ENCODE assay signal across 8 cellular contexts in genomic region chr15:55168350-55168974, GRCh38. TPM values are rescaled to one million over a fixed set of nuclear protein-coding genes. Genes with fewer than 3 reads are reported as not detected.
DNase-seq lines count a peak whose midpoint lies in the region; ATAC-seq lines count a peak whose summit lies in the region.

No MANE protein-coding gene starts in this region.

- ATAC-seq in GM19372 (IDR thresholded peaks at IDR 0.05; ENCODE audit: low read depth, unreplicated experiment) (peak; percentile 87), HG03442 (IDR thresholded peaks at IDR 0.05; ENCODE audit: unreplicated experiment) (peak; percentile 94)
- ATAC-seq in stimulated activated naive B cell treated with anti-CD40 and anti-IgM and Interleukin-4, amounts not matched to agents 10 μg/mL and 1 μg/mL and 100 μg/mL, for 72 hours (replicated peaks): peak; percentile 76 to 86

- H3K4me3 ChIP-seq in effector memory CD4-positive, alpha-beta T cell (ENCODE audit: insufficient read depth, low read depth, low read length, poor library complexity, severe bottlenecking): no peak overlapping the region

- H3K27ac ChIP-seq in effector memory CD4-positive, alpha-beta T cell (ENCODE audit: insufficient read depth, low read length, poor library complexity, severe bottlenecking): no peak overlapping the region

- peaks cover 2% of the 10 kb centered on the region for H3K4me1 Mint-ChIP-seq in activated CD4-positive, alpha-beta T cell treated with anti-CD3 and anti-CD28 coated beads, Interleukin-2, amount 10 ng/mL, durations not matched to agents 7 days and 5 days
- H3K4me1 Mint-ChIP-seq in stimulated activated naive B cell treated with anti-CD40 and anti-IgM and Interleukin-4, amounts not matched to agents 10 μg/mL and 1 μg/mL and 100 μg/mL, for 72 hours: peaks cover 0 to 2% of the 10 kb centered on the region in 2 donors

- H3K4me3 Mint-ChIP-seq in activated CD4-positive, alpha-beta T cell treated with anti-CD3 and anti-CD28 coated beads, Interleukin-2, amount 10 ng/mL, durations not matched to agents 7 days and 5 days: no peak overlapping the region
- H3K4me3 Mint-ChIP-seq in stimulated activated naive B cell treated with anti-CD40 and anti-IgM and Interleukin-4, amounts not matched to agents 10 μg/mL and 1 μg/mL and 100 μg/mL, for 72 hours: no peak overlapping the region

- no peaks in the 10 kb centered on the region for H3K36me3 ChIP-seq in effector memory CD4-positive, alpha-beta T cell (ENCODE audit: control insufficient read depth, insufficient read depth, low read length)

- no peaks in the 10 kb centered on the region for H3K27me3 ChIP-seq in effector memory CD4-positive, alpha-beta T cell (replicated peaks; ENCODE audit: control insufficient read depth, insufficient read depth, low read length, poor library complexity, severe bottlenecking)

- DNase-seq in CMK (ENCODE audit: low read depth) (peak; percentile 25), NCI-H69 (lab: John Stamatoyannopoulos, UW) (peak; percentile 83), middle frontal gyrus (ENCODE audit: extremely low spot score, low spot score) (peak; percentile 27)
- peak; percentile 55 for DNase-seq in activated CD4-positive, alpha-beta T cell treated with anti-CD3 and anti-CD28 coated beads, Interleukin-2, amount 10 ng/mL, durations not matched to agents 7 days and 5 days
- DNase-seq in effector memory CD4-positive, alpha-beta T cell: peak in 2 of 3 donors; percentile 2 to 15
- peak; percentile 18 for DNase-seq in stimulated activated naive B cell treated with anti-CD40 and anti-IgM and Interleukin-4, amounts not matched to agents 10 μg/mL and 1 μg/mL and 100 μg/mL, for 72 hours

- no peaks in the 10 kb centered on the region for H3K36me3 Mint-ChIP-seq in activated CD4-positive, alpha-beta T cell treated with anti-CD3 and anti-CD28 coated beads, Interleukin-2, amount 10 ng/mL, durations not matched to agents 7 days and 5 days (ENCODE audit: low read depth)
- H3K36me3 Mint-ChIP-seq in stimulated activated naive B cell treated with anti-CD40 and anti-IgM and Interleukin-4, amounts not matched to agents 10 μg/mL and 1 μg/mL and 100 μg/mL, for 72 hours: peaks cover 3 to 7% of the 10 kb centered on the region in 2 donors

- CTCF ChIA-PET in activated CD4-positive, alpha-beta T cell treated with anti-CD3 and anti-CD28 coated beads, Interleukin-2, amount 10 ng/mL, durations not matched to agents 7 days and 5 days (lab: Charles Lee): no interaction called here

- no peaks in the 10 kb centered on the region for H3K4me1 ChIP-seq in effector memory CD4-positive, alpha-beta T cell (ENCODE audit: control insufficient read depth, insufficient read depth, low read length, poor library complexity, severe bottlenecking)

- POLR2A ChIA-PET in activated CD4-positive, alpha-beta T cell treated with anti-CD3 and anti-CD28 coated beads, Interleukin-2, amount 10 ng/mL, durations not matched to agents 7 days and 5 days (lab: Charles Lee): no interaction called here

- H3K27ac Mint-ChIP-seq in activated CD4-positive, alpha-beta T cell treated with anti-CD3 and anti-CD28 coated beads, Interleukin-2, amount 10 ng/mL, durations not matched to agents 7 days and 5 days: no peak overlapping the region
- no peak overlapping the region for H3K27ac Mint-ChIP-seq in stimulated activated naive B cell treated with anti-CD40 and anti-IgM and Interleukin-4, amounts not matched to agents 10 μg/mL and 1 μg/mL and 100 μg/mL, for 72 hours

- no peaks in the 10 kb centered on the region for H3K9me3 ChIP-seq in effector memory CD4-positive, alpha-beta T cell (ENCODE audit: control insufficient read depth, low read length)

- H3K27me3 Mint-ChIP-seq in activated CD4-positive, alpha-beta T cell treated with anti-CD3 and anti-CD28 coated beads, Interleukin-2, amount 10 ng/mL, durations not matched to agents 7 days and 5 days: no peaks in the 10 kb centered on the region
- H3K27me3 Mint-ChIP-seq in stimulated activated naive B cell treated with anti-CD40 and anti-IgM and Interleukin-4, amounts not matched to agents 10 μg/mL and 1 μg/mL and 100 μg/mL, for 72 hours: no peaks in the 10 kb centered on the region

- no peaks in the 10 kb centered on the region for H3K9me3 Mint-ChIP-seq in activated CD4-positive, alpha-beta T cell treated with anti-CD3 and anti-CD28 coated beads, Interleukin-2, amount 10 ng/mL, durations not matched to agents 7 days and 5 days
- peaks cover 0 to 2% of the 10 kb centered on the region in 2 donors for H3K9me3 Mint-ChIP-seq in stimulated activated naive B cell treated with anti-CD40 and anti-IgM and Interleukin-4, amounts not matched to agents 10 μg/mL and 1 μg/mL and 100 μg/mL, for 72 hours

RNA-seq across cellular contexts. Expression of gene RSL24D1, which starts 28.3 kb away (rescaled TPM):
- 10 to 100 TPM; 78.6 to 81.2 TPM for total RNA-seq in activated CD4-positive, alpha-beta T cell treated with anti-CD3 and anti-CD28 coated beads, Interleukin-2, amount 10 ng/mL, durations not matched to agents 7 days and 5 days

Comparison
In these comparisons a context has a peak if more than half of its experiments do, and no peak if none do; other contexts are left out.
1. DNase-seq: peak in every context shown above with its lines; median percentile 83 in NCI-H69; 55 in activated CD4-positive, alpha-beta T cell treated with anti-CD3 and anti-CD28 coated beads, Interleukin-2, amount 10 ng/mL, durations not matched to agents 7 days and 5 days; 27 in middle frontal gyrus; 25 in CMK; 18 in stimulated activated naive B cell treated with anti-CD40 and anti-IgM and Interleukin-4, amounts not matched to agents 10 μg/mL and 1 μg/mL and 100 μg/mL, for 72 hours; 8 in effector memory CD4-positive, alpha-beta T cell.